9 cellular contexts compared by ENCODE assay signal in the genomic region with DNA sequence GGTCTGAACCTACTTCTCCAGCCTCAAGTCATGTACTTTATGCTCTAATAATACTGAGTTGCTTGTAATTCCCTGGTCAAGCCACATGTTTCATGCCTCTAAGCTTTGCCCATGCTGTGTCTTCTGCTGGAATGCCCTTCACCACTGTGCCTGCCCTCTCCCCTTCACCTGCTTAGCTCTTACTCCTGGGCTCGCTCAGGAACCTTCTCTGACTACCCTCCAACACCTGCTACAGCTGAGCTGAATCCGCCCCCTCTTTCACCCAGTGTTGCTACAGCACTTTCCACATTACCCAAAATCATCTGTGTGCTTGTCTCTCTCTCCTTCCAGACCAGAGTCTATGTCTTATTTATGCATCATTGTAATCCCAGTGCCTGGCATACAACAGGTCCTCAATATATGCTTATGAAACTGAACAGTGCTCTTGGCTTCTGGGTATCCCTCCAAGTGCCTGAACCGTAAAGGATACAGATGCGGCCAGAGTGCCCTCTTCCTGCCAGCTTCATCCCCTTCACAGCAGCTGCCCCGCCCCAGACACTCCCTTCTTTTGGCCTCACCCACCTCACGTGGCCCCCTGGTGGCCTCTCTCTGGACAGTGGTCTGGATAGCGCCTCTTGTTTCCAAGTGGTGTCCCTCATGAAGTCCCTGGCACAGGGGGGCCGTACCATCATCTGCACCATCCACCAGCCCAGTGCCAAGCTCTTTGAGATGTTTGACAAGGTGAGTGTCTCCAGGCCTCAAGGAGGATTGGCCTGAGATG. TPM values are rescaled to one million over a fixed set of nuclear protein-coding genes. Genes with fewer than 3 reads are reported as not detected.
DNase-seq lines count a peak whose midpoint lies in the region; ATAC-seq and TF ChIP-seq lines count a peak whose summit lies in the region.
"Had no signal": no experiment of that assay in that cellular context is flagged by ENCODE, and none has a peak within 500 bp of the region (broad histone marks: within the 10 kb centered on the region; RNA-seq: fewer than 3 reads in every experiment).

No MANE protein-coding gene starts in this region.

- H2AFZ ChIP-seq in Karpas-422 (ENCODE audit: low read length): no peak overlapping the region
- H2AFZ ChIP-seq in osteoblast (ENCODE audit: low read length): no peak overlapping the region

- H3K9me2 ChIP-seq in Karpas-422 (replicated peaks; ENCODE audit: insufficient read depth, low read length): no peaks in the 10 kb centered on the region

- no peak overlapping the region for H3K4me2 ChIP-seq in Karpas-422 (ENCODE audit: low read depth, low read length, poor library complexity, severe bottlenecking)
- no peak overlapping the region for H3K4me2 ChIP-seq in osteoblast (ENCODE audit: insufficient read depth, low read length)

- H3K9ac ChIP-seq in Karpas-422 (ENCODE audit: low read length): no peak overlapping the region

- H3K9me3 ChIP-seq in Karpas-422 (ENCODE audit: low read length) (no peaks in the 10 kb centered on the region), osteoblast (ENCODE audit: low read depth, low read length) (no peaks in the 10 kb centered on the region), uterus (no peaks in the 10 kb centered on the region)

- H3K4me1 ChIP-seq in Karpas-422 (ENCODE audit: low read length): peaks cover 3% of the 10 kb centered on the region; the same call in 1 of the 2 replicates
- H3K4me1 ChIP-seq in osteoblast (ENCODE audit: insufficient read depth, low read length): no peaks in the 10 kb centered on the region
- no peaks in the 10 kb centered on the region for H3K4me1 ChIP-seq in uterus

- H4K20me1 ChIP-seq in Karpas-422 (ENCODE audit: insufficient read depth, low read depth, low read length) (no peaks in the 10 kb centered on the region), osteoblast (ENCODE audit: insufficient read depth, low read length) (no peaks in the 10 kb centered on the region)

- H3K27ac ChIP-seq in Karpas-422 (ENCODE audit: low read length): no peak overlapping the region
- H3K27ac ChIP-seq in osteoblast (ENCODE audit: low read depth, low read length): no peak overlapping the region
- no peak overlapping the region for H3K27ac ChIP-seq in uterus
- H3K27ac ChIP-seq: C4-2B had no signal

- H3K36me3 ChIP-seq in Karpas-422 (ENCODE audit: insufficient read depth, low read length) (no peaks in the 10 kb centered on the region), osteoblast (ENCODE audit: insufficient read depth, low read length) (no peaks in the 10 kb centered on the region), uterus (no peaks in the 10 kb centered on the region)

- ATAC-seq in GM18511 (IDR thresholded peaks at IDR 0.05; ENCODE audit: unreplicated experiment): no peak
- no peak for ATAC-seq in HG03442 (IDR thresholded peaks at IDR 0.05; ENCODE audit: unreplicated experiment)

- TF ChIP-seq CTCF in WI38 (IDR thresholded peaks at IDR 0.05; ENCODE audit: low read depth, low read length): 0 out of 2 replicates have a peak, but pooled peaks have one; percentile 14
- TF ChIP-seq CTCF in osteoblast (IDR thresholded peaks at IDR 0.05; ENCODE audit: extremely low read depth, low read depth, low read length): peak; percentile 18
- peak in 1 of 4 experiments; percentile 18 for TF ChIP-seq CTCF in uterus (IDR thresholded peaks at IDR 0.05)

- H3K27me3 ChIP-seq in Karpas-422 (ENCODE audit: low read length) (no peaks in the 10 kb centered on the region), osteoblast (ENCODE audit: insufficient read depth, low read length) (peaks cover 31% of the 10 kb centered on the region), uterus (no peaks in the 10 kb centered on the region)

- no peak for TF ChIP-seq POLR2A in uterus (IDR thresholded peaks at IDR 0.05)

- DNase-seq in NCI-H748 (lab: John Stamatoyannopoulos, UW; ENCODE audit: unreplicated experiment): peak; percentile 14
- no peak for DNase-seq in NCI-H748 treated with DMSO at 0.1 percent for 48 hours (lab: John Stamatoyannopoulos, UW)
- peak; percentile 53 for DNase-seq in Karpas-422
- DNase-seq in osteoblast (ENCODE audit: insufficient read length, low spot score, missing footprints): peak; percentile 89
- DNase-seq in uterus: no peak

- intact Hi-C loops in uterus (cut with DNase I; ENCODE audit: low total_unique reads): no loop called here

- H3K79me2 ChIP-seq in Karpas-422 (ENCODE audit: low read length) (no peaks in the 10 kb centered on the region), osteoblast (ENCODE audit: insufficient read depth, low read length) (no peaks in the 10 kb centered on the region)

- H3K4me3 ChIP-seq in Karpas-422 (ENCODE audit: low read length): no peak overlapping the region
- H3K4me3 ChIP-seq in WI38 (ENCODE audit: low read depth, low read length): no peak overlapping the region
- no peak overlapping the region for H3K4me3 ChIP-seq in osteoblast (ENCODE audit: insufficient read depth, low read length)
- no peak overlapping the region for H3K4me3 ChIP-seq in uterus

RNA-seq across cellular contexts. Expression of a gene that starts 7.1 kb away (rescaled TPM):
- total RNA-seq in Karpas-422 (2014; rRNA removed; shearing (Covaris generic); ENCODE audit: low replicate concordance): not detected in 2 replicates
- total RNA-seq in osteoblast: under 0.01 TPM in 1 of 2 replicates, not detected in the other
- total RNA-seq in uterus: 1 to 10 TPM in 1 of 4 donors, under 1 TPM in 1, not detected in 2; 0.55 to 2.7 TPM

RNA-seq across cellular contexts. Expression of a gene that starts 12.6 kb away (rescaled TPM):
- total RNA-seq in Karpas-422 (2014; rRNA removed; shearing (Covaris generic); ENCODE audit: low replicate concordance): 2.7 and 7.5 TPM in 2 replicates
- total RNA-seq in osteoblast (24.2 and 29.7 TPM in 2 replicates), uterus (10 to 100 TPM in 3 of 4 donors, 1 to 10 TPM in 1; 5.1 to 23.5 (median 16.8) TPM)

RNA-seq across cellular contexts. Expression of a gene that starts 29.4 kb away (rescaled TPM):
- not detected in 2 replicates for total RNA-seq in Karpas-422 (2014; rRNA removed; shearing (Covaris generic); ENCODE audit: low replicate concordance)
- total RNA-seq in osteoblast (not detected in 2 replicates), uterus (under 1 TPM in 2 of 4 donors, not detected in 2; under 0.01 to 0.41 TPM)

RNA-seq across cellular contexts. Expression of a gene that starts 34.5 kb away (rescaled TPM):
- total RNA-seq in Karpas-422 (2014; rRNA removed; shearing (Covaris generic); ENCODE audit: low replicate concordance): 16.3 and 22.4 TPM in 2 replicates
- total RNA-seq in osteoblast (20.6 and 22.8 TPM in 2 replicates), uterus (10 to 100 TPM; 13.5 to 27.6 (median 15.4) TPM)

RNA-seq across cellular contexts. Expression of a gene that starts 48.8 kb away (rescaled TPM):
- 10.1 and 11.9 TPM in 2 replicates for total RNA-seq in Karpas-422 (2014; rRNA removed; shearing (Covaris generic); ENCODE audit: low replicate concordance)
- total RNA-seq in osteoblast: 5.0 and 6.2 TPM in 2 replicates
- total RNA-seq in uterus: 10 to 100 TPM in 1 of 4 donors, 1 to 10 TPM in 3; 1.8 to 14.3 (median 2.7) TPM

Comparison
In these comparisons a context has a peak if more than half of its experiments do, and no peak if none do; other contexts are left out.
1. DNase-seq: peak in NCI-H748 (single experiment), Karpas-422 (single experiment) and osteoblast (single experiment); none in NCI-H748 treated with DMSO at 0.1 percent for 48 hours (single experiment) and uterus (0 of 2).